ENCODE assay signal across 1 cellular context in genomic region chr1:151499355-151499754, GRCh38.
TF ChIP-seq lines count a peak whose summit lies in the region.

No MANE protein-coding gene starts in this region.

TF ChIP-seq in H1, 55 proteins besides CTCF, POLR2A, EP300 and RAD21:
- no peak for TF ChIP-seq MAFK (IDR thresholded peaks at IDR 0.05; ENCODE audit: low read depth, low read length)
